ENCODE assay signal across 7 cellular contexts in genomic region chr11:34926101-34926830, GRCh38. TPM values are rescaled to one million over a fixed set of nuclear protein-coding genes. Genes with fewer than 3 reads are reported as not detected.
DNase-seq lines count a peak whose midpoint lies in the region; ATAC-seq and TF ChIP-seq lines count a peak whose summit lies in the region.

No MANE protein-coding gene starts in this region.

- H4K8ac ChIP-seq in mesenchymal stem cell (ENCODE audit: low read length), result no peak overlapping the region

- H3K14ac ChIP-seq in mesenchymal stem cell (ENCODE audit: low read length in 2 of 2), result no peak overlapping the region

- H4K20me1 ChIP-seq in PC-9 (ENCODE audit: insufficient read depth), result no peaks in the 10 kb centered on the region

- no peaks in the 10 kb centered on the region for H3K9me3 ChIP-seq in PC-9 (ENCODE audit: insufficient read depth, low read depth)
- no peaks in the 10 kb centered on the region for H3K9me3 ChIP-seq in mesenchymal stem cell (ENCODE audit: control insufficient read depth, low read length)

- H4K91ac ChIP-seq in mesenchymal stem cell (ENCODE audit: low read length), result no peak overlapping the region

- WGBS in mesenchymal stem cell, result 0% methylated on average over 1 of the region's 2 CpGs

- intact Hi-C loops in PC-9 (cut with micrococcal nuclease; ENCODE audit: unreplicated experiment), result loop anchor here (1.0 to 10.0 kb wide), 8 partner anchors 71 to 1569 kb away; no protein-coding TSS in a partner anchor

- POLR2A ChIA-PET in PC-9 (lab: Charles Lee; ENCODE audit: unreplicated experiment), result interaction anchor here (0.6 to 0.7 kb wide), 2 partner anchors 91 to 1355 kb away, joined by 4 to 7 read pairs; no protein-coding TSS in a partner anchor

- no peak overlapping the region for H2AK5ac ChIP-seq in mesenchymal stem cell (ENCODE audit: low read length, severe bottlenecking)

- peaks cover 12% of the 10 kb centered on the region; the same call in 1 of the 2 replicates for H3F3A ChIP-seq in PC-9 (ENCODE audit: insufficient read depth, low read depth)

- ATAC-seq in GM21381 (IDR thresholded peaks at IDR 0.05; ENCODE audit: unreplicated experiment) (no peak), GM21360 (IDR thresholded peaks at IDR 0.05; ENCODE audit: unreplicated experiment) (no peak)

- peak; percentile 37 for DNase-seq in Daoy (ENCODE audit: low read depth)
- peak; percentile 81 for DNase-seq in HT-29 (ENCODE audit: low spot score)
- DNase-seq in PC-9, result peak; percentile 8 to 50
- peak; percentile 86 for DNase-seq in dedifferentiated amniotic fluid mesenchymal stem cell (ENCODE audit: extremely low spot score)
- DNase-seq in mesenchymal stem cell, result peak; percentile 69

- no TSS peak for BruUV-seq in PC-9 (replicated peaks; lab: Mats Ljungman, UMichigan)

- no peak overlapping the region for H2BK5ac ChIP-seq in mesenchymal stem cell (ENCODE audit: low read depth, low read length, poor library complexity, severe bottlenecking)

- H3K27ac ChIP-seq in PC-9 (no peak overlapping the region), mesenchymal stem cell (ENCODE audit: low read length, poor library complexity, severe bottlenecking) (no peak overlapping the region)

- H2AFZ ChIP-seq in PC-9, result no peak overlapping the region
- no peak overlapping the region for H2AFZ ChIP-seq in mesenchymal stem cell (ENCODE audit: low read depth, low read length)

- no peaks in the 10 kb centered on the region for H3K27me3 ChIP-seq in PC-9 (ENCODE audit: insufficient read depth, low read depth)
- H3K27me3 ChIP-seq in mesenchymal stem cell (ENCODE audit: control insufficient read depth in 1 of 2, insufficient read depth in 1 of 2, low read length in 2 of 2), result no peaks in the 10 kb centered on the region

- H3K23ac ChIP-seq in mesenchymal stem cell (ENCODE audit: low read length in 2 of 2), result no peak overlapping the region

- H3K9ac ChIP-seq in mesenchymal stem cell (ENCODE audit: low read length), result peak overlapping the region; percentile 83

- CTCF ChIA-PET in PC-9 (lab: Charles Lee), result interaction anchor here (0.6 to 1.5 kb wide), 7 partner anchors 11 to 465 kb away, joined by 3 to 4 read pairs (median 3); no protein-coding TSS in a partner anchor

- no peak overlapping the region for H2BK12ac ChIP-seq in mesenchymal stem cell (ENCODE audit: low read length in 2 of 2)

- H3K9me2 ChIP-seq in PC-9 (ENCODE audit: insufficient read depth), result no peaks in the 10 kb centered on the region; the same call in 1 of the 2 replicates

- H3K4me3 ChIP-seq in PC-9 (no peak overlapping the region), mesenchymal stem cell (ENCODE audit: insufficient read depth in 1 of 2, low read depth in 1 of 2, low read length in 2 of 2) (peak overlapping the region in 1 of 2 experiments; percentile 2)

- H2BK120ac ChIP-seq in mesenchymal stem cell (ENCODE audit: low read depth, low read length), result no peak overlapping the region

- H3K79me2 ChIP-seq in PC-9 (ENCODE audit: low read depth), result peaks cover 85% of the 10 kb centered on the region

- peak; percentile 94 for TF ChIP-seq CTCF in PC-9 (conservative IDR thresholded peaks at IDR 0.05)

- H3K36me3 ChIP-seq in PC-9 (ENCODE audit: low read depth), result 0 out of 2 replicates have a peak, but pooled peaks cover 24% of the 10 kb centered on the region
- peaks cover 0 to 8% of the 10 kb centered on the region in 2 experiments for H3K36me3 ChIP-seq in mesenchymal stem cell (ENCODE audit: control insufficient read depth in 1 of 2, insufficient read depth in 2 of 2, low read depth in 1 of 2, low read length in 2 of 2)

- no peak overlapping the region for H2BK15ac ChIP-seq in mesenchymal stem cell (ENCODE audit: low read depth, poor library complexity, severe bottlenecking)

- 0 out of 2 replicates have a peak overlapping the region, but pooled peaks have one; percentile 8 for H3K4me2 ChIP-seq in PC-9
- no peak overlapping the region for H3K4me2 ChIP-seq in mesenchymal stem cell (ENCODE audit: low read length, poor library complexity, severe bottlenecking)

- no peak overlapping the region for H3K18ac ChIP-seq in mesenchymal stem cell (ENCODE audit: low read depth in 1 of 2, low read length in 2 of 2)

- H3K79me1 ChIP-seq in mesenchymal stem cell (replicated peaks; ENCODE audit: low read length, poor library complexity, severe bottlenecking), result peaks cover 14% of the 10 kb centered on the region

- H3K4ac ChIP-seq in mesenchymal stem cell (ENCODE audit: low read depth in 1 of 2, low read length in 2 of 2), result no peak overlapping the region

- H3K4me1 ChIP-seq in PC-9 (replicated peaks; ENCODE audit: insufficient read depth) (peaks cover 13% of the 10 kb centered on the region), mesenchymal stem cell (ENCODE audit: control insufficient read depth, insufficient read depth, low read depth, low read length) (peaks cover 2% of the 10 kb centered on the region)

RNA-seq across cellular contexts. Expression of gene PDHX, which starts 9.8 kb away (rescaled TPM):
- total RNA-seq in Daoy (2014; rRNA removed; shearing (Covaris generic)), result 52.5 and 68.2 TPM in 2 replicates
- 23.2 and 27.3 TPM in 2 replicates for total RNA-seq in HT-29 (2014; rRNA removed; shearing (Covaris generic))
- total RNA-seq in PC-9 (2021), result 44.7 and 47.0 TPM in 2 replicates
- polyA plus RNA-seq in mesenchymal stem cell (2013, experiment 1 of 2), result 38.5 TPM
- 39.2 TPM for polyA plus RNA-seq in mesenchymal stem cell (2013, experiment 2 of 2)

RNA-seq across cellular contexts. Expression of gene APIP, which starts 10.1 kb away (rescaled TPM):
- 55.6 and 73.3 TPM in 2 replicates for total RNA-seq in Daoy (2014; rRNA removed; shearing (Covaris generic))
- 36.9 and 39.3 TPM in 2 replicates for total RNA-seq in HT-29 (2014; rRNA removed; shearing (Covaris generic))
- 34.1 and 41.0 TPM in 2 replicates for total RNA-seq in PC-9 (2021)
- polyA plus RNA-seq in mesenchymal stem cell (2013, experiment 1 of 2), result 18.4 TPM
- 19.8 TPM for polyA plus RNA-seq in mesenchymal stem cell (2013, experiment 2 of 2)

Comparison
In these comparisons a context has a peak if more than half of its experiments do, and no peak if none do; other contexts are left out.
1. DNase-seq: peak in every context shown above with its lines; median percentile 86 in dedifferentiated amniotic fluid mesenchymal stem cell; 81 in HT-29; 69 in mesenchymal stem cell; 37 in Daoy; 29 in PC-9.